8 cellular contexts compared by ENCODE assay signal in the genomic region with DNA sequence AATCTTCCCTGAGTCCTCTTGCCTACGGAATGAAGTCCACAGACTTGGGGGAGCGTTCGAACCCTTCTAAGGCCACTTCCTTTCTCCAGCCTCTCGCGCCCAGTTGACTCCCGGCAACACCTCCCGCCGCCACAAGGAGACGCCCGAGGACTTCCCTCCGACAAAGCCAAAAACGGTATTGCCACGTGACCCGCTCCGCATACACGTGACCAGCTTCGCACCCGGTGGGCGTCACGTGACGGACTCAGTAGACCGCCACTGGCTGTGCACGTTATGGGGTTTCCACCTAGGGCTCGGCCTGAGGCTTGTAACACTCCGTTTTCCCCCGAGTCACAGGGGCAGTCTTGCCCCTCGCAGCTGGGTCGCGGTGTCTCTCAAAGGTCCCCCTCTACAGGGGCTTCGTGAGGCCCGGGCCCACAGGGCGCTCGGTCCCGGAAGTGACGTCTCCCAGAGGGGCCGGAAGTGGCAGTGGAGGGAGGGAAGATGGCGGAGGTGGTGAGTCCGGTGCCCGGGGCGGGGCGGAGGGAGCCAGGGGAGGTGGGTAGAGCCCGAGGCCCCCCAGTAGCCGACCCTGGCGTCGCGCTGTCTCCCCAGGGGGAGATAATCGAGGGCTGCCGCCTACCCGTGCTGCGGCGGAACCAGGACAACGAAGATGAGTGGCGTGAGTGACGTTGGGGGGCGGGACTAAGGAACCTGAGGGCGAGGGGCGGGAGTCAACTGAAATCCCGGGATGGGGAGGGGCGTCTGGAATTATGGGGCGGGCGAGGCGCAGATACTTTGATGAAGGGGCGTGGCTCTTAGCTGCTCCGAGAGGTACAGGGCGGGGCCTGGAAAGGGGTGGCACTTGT. TPM values are rescaled to one million over a fixed set of nuclear protein-coding genes. Genes with fewer than 3 reads are reported as not detected.
DNase-seq lines count a peak whose midpoint lies in the region; ATAC-seq, FAIRE-seq and TF ChIP-seq lines count a peak whose summit lies in the region.

TSS of gene KAT5 (plus strand) at position 468 of the 848 bp plus-strand sequence. CDS start at position 484, 16 bp downstream.

- peaks cover 5% of the 10 kb centered on the region for H3K79me2 ChIP-seq in HepG2 (ENCODE audit: insufficient read depth, low read length)

- no TSS peak for BruUV-seq in HepG2 (replicated peaks; lab: Mats Ljungman, UMichigan)

- H3K4me1 ChIP-seq in HepG2 (ENCODE audit: insufficient read depth, low read length) = peaks cover 27% of the 10 kb centered on the region

- H3K9ac ChIP-seq in HepG2 (ENCODE audit: insufficient read depth, low read depth, low read length) = peak within 1 kb of the TSS; percentile 78

- no peaks in the 10 kb centered on the region for H3K9me3 Mint-ChIP-seq in CD14-positive monocyte

- TF ChIP-seq POLR2A in HepG2 (IDR thresholded peaks at IDR 0.05; ENCODE audit: insufficient read depth in 1 of 2, low read depth in 2 of 2, low read length in 2 of 2) = peak in 1 of 2 experiments; percentile 55; a peak in 2 of 4 replicates

- intact Hi-C loops in CD14-positive monocyte (cut with micrococcal nuclease) (loop anchor here (1.0 to 5.0 kb wide), 6 partner anchors 55 to 277 kb away; partner anchors contain the start of genes AP5B1 (in 1 of the 2) and FIBP (in 1 of the 2)), HepG2 (cut with micrococcal nuclease; ENCODE audit: unreplicated experiment) (loop anchor here (1.0 kb wide), 3 partner anchors 59 to 277 kb away; no protein-coding TSS in a partner anchor)

- peaks cover 18 to 37% of the 10 kb centered on the region in 2 experiments for H3K36me3 ChIP-seq in HepG2 (replicated peaks in 1 of 2; ENCODE audit: control insufficient read depth in 1 of 2, insufficient read depth in 2 of 2, low read length in 2 of 2)

- peak within 1 kb of the TSS; percentile 81 for H3K4me2 ChIP-seq in HepG2 (ENCODE audit: low read depth, low read length)

- no peaks in the 10 kb centered on the region for H4K20me1 ChIP-seq in HepG2 (ENCODE audit: insufficient read depth, low read length)

- H3K27me3 ChIP-seq in HepG2 (ENCODE audit: control insufficient read depth in 1 of 2, insufficient read depth in 2 of 2, low read length in 2 of 2) = no peaks in the 10 kb centered on the region; a peak in 1 of 5 replicates

- TF ChIP-seq CTCF in CD14-positive monocyte (IDR thresholded peaks at IDR 0.05) (peak; percentile 98), HepG2 (CRISPR knock-in tag; IDR thresholded peaks at IDR 0.05) (peak; percentile 99)

- TF ChIP-seq EP300 in HepG2 (IDR thresholded peaks at IDR 0.05; ENCODE audit: low read depth in 2 of 2, low read length in 2 of 2) (peak in 1 of 2 experiments; percentile 61; a peak in 3 of 4 replicates), HepG2 (CRISPR knock-in tag; IDR thresholded peaks at IDR 0.05; ENCODE audit: borderline replicate concordance) (peak; percentile 60; the same call in 1 of the 2 replicates)

- peak within 1 kb of the TSS; percentile 96 for H3K27ac ChIP-seq in HepG2 (ENCODE audit: extremely low read length, insufficient read depth, low read length)

- H3K27ac Mint-ChIP-seq in CD14-positive monocyte = peak within 1 kb of the TSS; percentile 98 to 99 (median 99)

- 1% methylated on average over 33 of the region's 65 CpGs for WGBS in HepG2 (ENCODE audit: low lambda C conversion rate)

- peaks cover 2% of the 10 kb centered on the region in 3 donors for H3K27me3 Mint-ChIP-seq in CD14-positive monocyte (ENCODE audit: low read depth in 3 of 3)

- DNase-seq in CD14-positive monocyte (ENCODE audit: low spot score) = peak; percentile 99
- DNase-seq in NCI-H748 (lab: John Stamatoyannopoulos, UW; ENCODE audit: unreplicated experiment) = peak; percentile 98
- DNase-seq in activated CD4-positive, alpha-beta T cell treated with anti-CD3 and anti-CD28 coated beads, Interleukin-2, amount 50 U/mL, for 24 hours (ENCODE audit: low read depth in 1 of 2, low spot score in 1 of 2) = peak; percentile 97 to 98
- DNase-seq in dermis blood vessel endothelial cell = peak; percentile 99
- DNase-seq in HepG2 (ENCODE audit: low spot score) = peak; percentile 95
- peak; percentile 97 for DNase-seq in stimulated activated CD4-positive, alpha-beta T cell treated with anti-CD3 and anti-CD28 coated beads, Interleukin-4, amount 100 ng/mL, for 1 hour

- FAIRE-seq in HepG2 (lab: Jason Lieb, UNC) = peak; percentile 86

- peaks cover 35 to 41% of the 10 kb centered on the region in 2 donors for H3K36me3 Mint-ChIP-seq in CD14-positive monocyte

- peak within 1 kb of the TSS; percentile 61 to 80 (median 66) for H3K4me3 ChIP-seq in HepG2 (replicated peaks in 1 of 3; ENCODE audit: insufficient read depth in 1 of 3, low read depth in 2 of 3, low read length in 3 of 3)

- POLR2A ChIA-PET in HepG2 (lab: Yijun Ruan, JAX) = interaction anchor here (0.7 to 2.7 kb wide), 29 partner anchors 9 to 577 kb away, joined by 3 to 56 read pairs (median 5); partner anchors contain the start of genes BANF1, CCDC85B, CFL1 and EIF1AD

- peaks cover 24% of the 10 kb centered on the region for H3K4me1 Mint-ChIP-seq in CD14-positive monocyte

- peak within 1 kb of the TSS; percentile 75 for H2AFZ ChIP-seq in HepG2 (ENCODE audit: low read length)

- no peaks in the 10 kb centered on the region for H3K9me3 ChIP-seq in HepG2 (ENCODE audit: low read length)

- in situ Hi-C loops in HepG2 (cut with HindIII; ENCODE audit: extremely low pct_ligation_motif_present, low pct_unique_long_range_greater_than_20kb) = loop anchor here (10.0 kb wide), 2 partner anchors 103 to 273 kb away; no protein-coding TSS in a partner anchor

- TF ChIP-seq RAD21 in HepG2 (CRISPR knock-in tag; IDR thresholded peaks at IDR 0.05) = peak; percentile 94

- H3K4me3 Mint-ChIP-seq in CD14-positive monocyte = peak within 1 kb of the TSS; percentile 84 to 91

- CTCF ChIA-PET in HepG2 (lab: Yijun Ruan, JAX; ENCODE audit: low intra/inter-chr PET ratio, low total read pairs) = interaction anchor here (1.2 to 2.9 kb wide), 6 partner anchors 33 to 277 kb away, joined by 3 to 40 read pairs (median 7); partner anchors contain the start of genes AP5B1 and MUS81

- ATAC-seq in GM19351 (IDR thresholded peaks at IDR 0.05; ENCODE audit: unreplicated experiment) (peak; percentile 81), HG03521 (IDR thresholded peaks at IDR 0.05; ENCODE audit: unreplicated experiment) (peak; percentile 83), HepG2 (peak; percentile 85)

TF ChIP-seq in HepG2, 621 proteins besides CTCF, POLR2A, EP300 and RAD21 (continues in another document):
- no peak for TF ChIP-seq SIX1 (CRISPR knock-in tag; IDR thresholded peaks at IDR 0.05; ENCODE audit: borderline replicate concordance)
- peak; percentile 99 for TF ChIP-seq SMAD9 (CRISPR knock-in tag; IDR thresholded peaks at IDR 0.05)
- peak; percentile 64; the same call in 1 of the 2 replicates for TF ChIP-seq MLXIP (CRISPR knock-in tag; IDR thresholded peaks at IDR 0.05; ENCODE audit: borderline replicate concordance)
- peak; percentile 59 for TF ChIP-seq ZNF205 (CRISPR knock-in tag; IDR thresholded peaks at IDR 0.05)
- TF ChIP-seq MXD3 (CRISPR knock-in tag; IDR thresholded peaks at IDR 0.05) = peak; percentile 89

RNA-seq across cellular contexts. Expression of gene KAT5, which starts in this region (rescaled TPM):
- 10 to 100 TPM; 32.5 to 33.1 TPM for polyA plus RNA-seq in CD14-positive monocyte
- 35.7 and 38.5 TPM in 2 replicates for total RNA-seq in dermis blood vessel endothelial cell
- 45.4 and 48.3 TPM in 2 replicates for total RNA-seq in HepG2 (2016; rRNA removed; fragmentation: Illumina TruSeq; extraction: Trizol)
- total RNA-seq in HepG2 (2016; cell fraction: cytosol; rRNA removed; fragmentation: Illumina TruSeq; extraction: Trizol; ENCODE audit: low read depth) = 8.5 and 8.6 TPM in 2 replicates
- total RNA-seq in HepG2 (2016; cell fraction: insoluble cytoplasmic fraction; rRNA removed; fragmentation: Illumina TruSeq; extraction: Trizol) = 45.1 and 48.4 TPM in 2 replicates
- total RNA-seq in HepG2 (2016; cell fraction: membrane; rRNA removed; fragmentation: Illumina TruSeq; extraction: Trizol) = 17.0 and 19.2 TPM in 2 replicates
- 28.1 and 30.8 TPM in 2 replicates for total RNA-seq in HepG2 (2016; cell fraction: nucleus; rRNA removed; fragmentation: Illumina TruSeq; extraction: Trizol)
- 34.4 and 35.2 TPM in 2 replicates for polyA plus RNA-seq in HepG2 (2011; rRNA removed)
- 21.9 and 28.4 TPM in 2 replicates for polyA plus RNA-seq in HepG2 (2011; cell fraction: cytosol; rRNA removed)
- polyA plus RNA-seq in HepG2 (2011; cell fraction: nucleus; rRNA removed) = 53.3 and 53.6 TPM in 2 replicates
- 19.9 and 22.4 TPM in 2 replicates for polyA plus RNA-seq in HepG2 (2012)
- 5.2 and 5.8 TPM in 2 replicates for polyA plus RNA-seq in HepG2 (2016; cell fraction: cytosol; fragmentation: Illumina TruSeq; extraction: Trizol; ENCODE audit: low read depth)
- 41.7 and 50.6 TPM in 2 replicates for polyA plus RNA-seq in HepG2 (2016; cell fraction: insoluble cytoplasmic fraction; fragmentation: Illumina TruSeq; extraction: Trizol; ENCODE audit: low read depth)
- polyA plus RNA-seq in HepG2 (2016; cell fraction: membrane; fragmentation: Illumina TruSeq; extraction: Trizol; ENCODE audit: low read depth) = 9.1 and 12.0 TPM in 2 replicates
- 60.8 and 65.4 TPM in 2 replicates for polyA plus RNA-seq in HepG2 (2016; cell fraction: nucleus; fragmentation: Illumina TruSeq; extraction: Trizol; ENCODE audit: insufficient read depth, low read depth)
- 78.3 and 126 TPM in 2 replicates for polyA minus RNA-seq in HepG2 (2011; rRNA and poly(A)+ RNA removed; ENCODE audit: low replicate concordance)
- 15.4 and 16.3 TPM in 2 replicates for polyA minus RNA-seq in HepG2 (2011; cell fraction: cytosol; rRNA and poly(A)+ RNA removed)
- 39.5 and 44.1 TPM in 2 replicates for polyA minus RNA-seq in HepG2 (2011; cell fraction: nucleus; rRNA and poly(A)+ RNA removed)

Comparison
In these comparisons a context has a peak if more than half of its experiments do, and no peak if none do; other contexts are left out.
1. Peak in every context shown above with its lines: DNase-seq, ATAC-seq, H3K4me3 ChIP-seq and H3K27ac ChIP-seq.